7 cellular contexts compared by ENCODE assay signal in the genomic region with DNA sequence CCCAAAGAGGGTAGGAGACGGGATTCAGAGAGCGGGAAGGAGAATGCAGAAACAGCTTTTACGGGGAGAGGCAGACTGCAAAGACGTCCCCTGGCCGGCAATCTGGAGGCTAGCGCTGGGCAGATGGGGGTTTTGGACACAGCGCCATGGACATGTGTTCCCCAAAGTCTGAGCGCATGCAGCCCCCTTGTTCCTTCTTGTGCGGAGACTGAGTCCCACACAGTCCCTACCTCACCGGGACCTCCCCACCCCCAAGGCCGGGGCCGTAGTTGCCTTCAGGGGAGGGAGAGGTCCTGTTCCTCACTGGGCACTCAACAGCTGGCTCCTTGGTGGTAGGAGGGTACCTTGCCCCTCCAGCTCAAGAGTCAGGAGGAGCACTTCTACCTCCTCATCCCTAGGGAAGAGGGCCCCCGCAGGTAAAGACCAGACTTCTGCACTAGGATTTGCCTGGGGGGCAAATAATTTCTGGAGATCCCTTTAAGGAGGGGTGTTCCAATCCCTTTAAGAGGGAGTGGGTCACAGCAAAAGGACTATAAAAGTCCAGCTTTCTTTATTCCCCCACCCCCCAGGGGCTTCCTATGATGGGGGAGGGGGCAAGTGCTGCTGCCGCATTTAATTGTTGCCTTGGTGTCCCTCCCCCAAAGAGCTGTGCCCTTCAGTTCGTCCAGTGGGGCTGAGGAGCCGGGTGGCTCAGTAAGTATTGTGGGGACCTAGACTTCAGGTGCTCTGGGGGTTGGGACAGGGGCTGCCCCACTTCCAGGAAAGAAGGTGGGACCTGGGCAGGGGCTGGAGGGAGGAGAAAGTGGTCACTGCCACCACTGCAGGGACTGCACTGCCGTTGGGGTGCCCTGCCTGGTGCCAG. TPM values are rescaled to one million over a fixed set of nuclear protein-coding genes. Genes with fewer than 3 reads are reported as not detected.
A peak's percentile ranks its signal among the peaks of the same experiment; 100 is the strongest.
DNase-seq lines count a peak whose midpoint lies in the region; ATAC-seq, FAIRE-seq and TF ChIP-seq lines count a peak whose summit lies in the region.
"Had no signal": no experiment of that assay in that cellular context is flagged by ENCODE, and none has a peak within 500 bp of the region (broad histone marks: within the 10 kb centered on the region; RNA-seq: fewer than 3 reads in every experiment).

No MANE protein-coding gene starts in this region.

- CTCF ChIA-PET in K562 (lab: Yijun Ruan, JAX; ENCODE audit: low intra/inter-chr PET ratio) = no interaction called here

- BruUV-seq in K562 (replicated peaks; lab: Mats Ljungman, UMichigan) = no TSS peak

- no peak for TF ChIP-seq EP300 in K562 (IDR thresholded peaks at IDR 0.05; ENCODE audit: low read length)

- H3K27me3 ChIP-seq in K562 (ENCODE audit: control insufficient read depth in 2 of 2, insufficient read depth in 2 of 2, low read length in 2 of 2) (no peaks in the 10 kb centered on the region), osteoblast (ENCODE audit: insufficient read depth, low read length) (peaks cover 69% of the 10 kb centered on the region)

- H3K4me1 ChIP-seq in K562 (replicated peaks in 1 of 2; ENCODE audit: control insufficient read depth in 2 of 2, insufficient read depth in 2 of 2, low read length in 2 of 2) (peaks cover 45 to 61% of the 10 kb centered on the region in 2 experiments), osteoblast (ENCODE audit: insufficient read depth, low read length) (peaks cover 9% of the 10 kb centered on the region)

- TF ChIP-seq CTCF in HFF-Myc (IDR thresholded peaks at IDR 0.05; ENCODE audit: low read depth, low read length, missing control alignments) = no peak
- TF ChIP-seq CTCF in K562 (IDR thresholded peaks at IDR 0.05 in 2 of 3, conservative IDR thresholded peaks at IDR 0.05 in 1 of 3; ENCODE audit: insufficient read depth in 2 of 3, low read depth in 1 of 3, low read length in 3 of 3) = peak in 1 of 3 experiments; percentile 15; a peak in 1 of 6 replicates
- no peak for TF ChIP-seq CTCF in osteoblast (IDR thresholded peaks at IDR 0.05; ENCODE audit: extremely low read depth, low read depth, low read length)

- H3K9ac ChIP-seq in K562 (ENCODE audit: insufficient read depth in 1 of 2, low read depth in 2 of 2, low read length in 2 of 2) = peak overlapping the region; percentile 74 to 88

- FAIRE-seq in K562 (lab: Jason Lieb, UNC) (peak; percentile 67), urothelium cell line (lab: Jason Lieb, UNC) (no peak)

- H4K20me1 ChIP-seq in K562 (replicated peaks; ENCODE audit: control insufficient read depth, insufficient read depth, low read length) (no peaks in the 10 kb centered on the region), osteoblast (ENCODE audit: insufficient read depth, low read length) (peaks cover 2% of the 10 kb centered on the region)

- in situ Hi-C loops in K562 (cut with MboI) = no loop called here

- intact Hi-C loops in K562 (cut with micrococcal nuclease) = no loop called here

- ATAC-seq in K562 (peak; percentile 2; the same call in 1 of the 3 replicates), HG03439 (IDR thresholded peaks at IDR 0.05; ENCODE audit: unreplicated experiment) (no peak)
- ATAC-seq: left lobe of liver had no signal

- H3K27ac ChIP-seq in K562 (ENCODE audit: extremely low read depth, low read depth, low read length) = peak overlapping the region; percentile 78
- H3K27ac ChIP-seq in osteoblast (ENCODE audit: low read depth, low read length) = no peak overlapping the region

- no peak for DNase-seq in HFF-Myc (ENCODE audit: extremely low read depth, low read depth)
- DNase-seq in K562 (ENCODE audit: extremely low read depth in 1 of 4, low spot score in 3 of 4) = peak in 2 of 4 experiments; percentile 41 to 56
- peak; percentile 91 for DNase-seq in osteoblast (ENCODE audit: insufficient read length, low spot score, missing footprints)
- no peak for DNase-seq in mucosa of gallbladder (ENCODE audit: low spot score)
- no peak for DNase-seq in urothelium cell line (ENCODE audit: low spot score)

- H2AFZ ChIP-seq in K562 (ENCODE audit: low read depth, low read length) (peak overlapping the region; percentile 95), osteoblast (ENCODE audit: low read length) (no peak overlapping the region)

- H3K9me3 ChIP-seq in K562 (replicated peaks; ENCODE audit: control insufficient read depth, insufficient read depth, low read depth, low read length) (no peaks in the 10 kb centered on the region), osteoblast (ENCODE audit: low read depth, low read length) (no peaks in the 10 kb centered on the region)

- H3K79me2 ChIP-seq in K562 (ENCODE audit: control insufficient read depth, insufficient read depth, low read length) (peaks cover 36% of the 10 kb centered on the region), osteoblast (ENCODE audit: insufficient read depth, low read length) (peaks cover 4% of the 10 kb centered on the region)

- no peak for TF ChIP-seq RAD21 in K562 (CRISPR knock-in tag; conservative IDR thresholded peaks at IDR 0.05 in 1 of 2, IDR thresholded peaks at IDR 0.05 in 1 of 2)

- H3K4me3 ChIP-seq in HFF-Myc (replicated peaks; ENCODE audit: low read depth, low read length) (peak overlapping the region; percentile 29), K562 (peak overlapping the region; percentile 43), osteoblast (ENCODE audit: insufficient read depth, low read length) (peak overlapping the region; percentile 56)

- H3K9me1 ChIP-seq in K562 (ENCODE audit: control insufficient read depth, insufficient read depth, low read length) = no peaks in the 10 kb centered on the region

- 9% methylated on average over 16 of the region's 17 CpGs for WGBS in K562 (ENCODE audit: insufficient coverage, low coverage, missing lambda C conversion rate)

- no peaks in the 10 kb centered on the region for H3K36me3 ChIP-seq in K562 (ENCODE audit: control insufficient read depth, insufficient read depth, low read length)
- no peaks in the 10 kb centered on the region for H3K36me3 ChIP-seq in osteoblast (ENCODE audit: insufficient read depth, low read length)

- POLR2A ChIA-PET in K562 (lab: Yijun Ruan, JAX) = interaction anchor here (0.6 to 2.7 kb wide), 5 partner anchors 11 to 439 kb away, joined by 3 to 16 read pairs (median 3); partner anchors contain the start of gene RAD51

- peak overlapping the region; percentile 85 for H3K4me2 ChIP-seq in K562 (ENCODE audit: insufficient read depth, low read length)
- H3K4me2 ChIP-seq in osteoblast (ENCODE audit: insufficient read depth, low read length) = peak overlapping the region; percentile 65

- no peak for TF ChIP-seq POLR2A in K562 (conservative IDR thresholded peaks at IDR 0.05)

RNA-seq across cellular contexts. Expression of gene BAHD1, which starts 3.6 kb away (rescaled TPM):
- total RNA-seq in K562 (2011; cell fraction: chromatin; rRNA removed; ENCODE audit: low replicate concordance) = 30.6 and 63.4 TPM in 2 replicates
- total RNA-seq in K562 (2011; cell fraction: nucleolus; rRNA removed) = 33.2 and 38.7 TPM in 2 replicates
- total RNA-seq in K562 (2011; cell fraction: nucleoplasm; rRNA removed) = 31.7 and 43.1 TPM in 2 replicates
- total RNA-seq in K562 (2014; rRNA removed) (15.2 and 20.8 TPM in 2 replicates), K562 (2014; rRNA removed; fragmentation: Illumina TruSeq; extraction: Trizol) (9.7 and 10.3 TPM in 2 replicates), K562 (2015; rRNA removed; fragmentation: Illumina TruSeq; extraction: Trizol) (11.5 and 12.3 TPM in 2 replicates), K562 (2021) (33.6 and 38.5 TPM in 2 replicates), osteoblast (10.0 and 10.5 TPM in 2 replicates), mucosa of gallbladder (33.1 TPM)
- polyA plus RNA-seq in K562 (2011; rRNA removed) (9.7 and 10.6 TPM in 2 replicates), K562 (2014; fragmentation: Illumina TruSeq; extraction: Trizol) (18.4 and 26.4 TPM in 2 replicates), K562 (2014; fragmentation: Nextera tagmentation; extraction: Ambion mirVana) (under 1 TPM; 0.55 to 0.80 TPM), K562 (2014; rRNA removed) (19.0 and 19.4 TPM in 2 replicates)
- polyA plus RNA-seq in K562 (2011; cell fraction: cytosol; rRNA removed) = 9.1 and 16.4 TPM in 2 replicates
- polyA plus RNA-seq in K562 (2011; cell fraction: nucleus; rRNA removed) = 27.1 and 43.2 TPM in 2 replicates
- polyA plus RNA-seq in K562 (2012) = 24.0 and 25.8 TPM in 2 replicates
- polyA minus RNA-seq in K562 (2011; rRNA and poly(A)+ RNA removed) = 7.1 and 10.0 TPM in 2 replicates
- 12.7 TPM in 2 replicates for polyA minus RNA-seq in K562 (2011; cell fraction: cytosol; rRNA and poly(A)+ RNA removed)
- polyA minus RNA-seq in K562 (2011; cell fraction: nucleus; rRNA and poly(A)+ RNA removed) = 10.5 and 12.2 TPM in 2 replicates

RNA-seq across cellular contexts. Expression of gene IVD, which starts 31.5 kb away (rescaled TPM):
- total RNA-seq in K562 (2011; cell fraction: chromatin; rRNA removed; ENCODE audit: low replicate concordance) = 26.5 and 47.8 TPM in 2 replicates
- 16.8 and 18.7 TPM in 2 replicates for total RNA-seq in K562 (2011; cell fraction: nucleolus; rRNA removed)
- 20.5 and 23.3 TPM in 2 replicates for total RNA-seq in K562 (2011; cell fraction: nucleoplasm; rRNA removed)
- total RNA-seq in K562 (2014; rRNA removed) (2.5 and 3.0 TPM in 2 replicates), K562 (2014; rRNA removed; fragmentation: Illumina TruSeq; extraction: Trizol) (2.2 and 2.4 TPM in 2 replicates), K562 (2015; rRNA removed; fragmentation: Illumina TruSeq; extraction: Trizol) (1.5 and 2.0 TPM in 2 replicates), K562 (2021) (3.6 and 5.6 TPM in 2 replicates), osteoblast (38.6 and 46.3 TPM in 2 replicates), mucosa of gallbladder (123 TPM)
- polyA plus RNA-seq in K562 (2011; rRNA removed) (4.5 and 6.9 TPM in 2 replicates), K562 (2014; fragmentation: Illumina TruSeq; extraction: Trizol) (1.1 and 1.4 TPM in 2 replicates), K562 (2014; fragmentation: Nextera tagmentation; extraction: Ambion mirVana) (under 1 TPM; 0.15 to 0.45 TPM), K562 (2014; rRNA removed) (2.9 and 3.5 TPM in 2 replicates)
- polyA plus RNA-seq in K562 (2011; cell fraction: cytosol; rRNA removed) = 2.1 and 4.2 TPM in 2 replicates
- polyA plus RNA-seq in K562 (2011; cell fraction: nucleus; rRNA removed) = 10.5 and 14.0 TPM in 2 replicates
- polyA plus RNA-seq in K562 (2012) = 1.4 and 3.7 TPM in 2 replicates
- 5.8 and 10.9 TPM in 2 replicates for polyA minus RNA-seq in K562 (2011; rRNA and poly(A)+ RNA removed)
- polyA minus RNA-seq in K562 (2011; cell fraction: cytosol; rRNA and poly(A)+ RNA removed) = 3.1 and 4.5 TPM in 2 replicates
- 4.6 and 6.7 TPM in 2 replicates for polyA minus RNA-seq in K562 (2011; cell fraction: nucleus; rRNA and poly(A)+ RNA removed)

RNA-seq across cellular contexts. Expression of gene CHST14, which starts 33.7 kb away (rescaled TPM):
- 4.2 and 14.3 TPM in 2 replicates for total RNA-seq in K562 (2011; cell fraction: chromatin; rRNA removed; ENCODE audit: low replicate concordance)
- 18.7 and 22.0 TPM in 2 replicates for total RNA-seq in K562 (2011; cell fraction: nucleolus; rRNA removed)
- 17.9 and 21.1 TPM in 2 replicates for total RNA-seq in K562 (2011; cell fraction: nucleoplasm; rRNA removed)
- 4.0 and 5.6 TPM in 2 replicates for total RNA-seq in K562 (2014; rRNA removed)
- total RNA-seq in K562 (2014; rRNA removed; fragmentation: Illumina TruSeq; extraction: Trizol) = 2.3 and 2.5 TPM in 2 replicates
- 4.6 TPM in 2 replicates for total RNA-seq in K562 (2015; rRNA removed; fragmentation: Illumina TruSeq; extraction: Trizol)
- total RNA-seq in K562 (2021) = 11.2 and 12.1 TPM in 2 replicates
- polyA plus RNA-seq in K562 (2011; rRNA removed) = 4.5 and 6.4 TPM in 2 replicates
- polyA plus RNA-seq in K562 (2011; cell fraction: cytosol; rRNA removed) = 6.6 and 8.1 TPM in 2 replicates
- 4.8 and 5.2 TPM in 2 replicates for polyA plus RNA-seq in K562 (2011; cell fraction: nucleus; rRNA removed)
- polyA plus RNA-seq in K562 (2012) = 12.0 and 17.1 TPM in 2 replicates
- 6.3 and 7.5 TPM in 2 replicates for polyA plus RNA-seq in K562 (2014; fragmentation: Illumina TruSeq; extraction: Trizol)
- 1 to 10 TPM; 1.6 to 2.3 TPM for polyA plus RNA-seq in K562 (2014; fragmentation: Nextera tagmentation; extraction: Ambion mirVana)
- polyA plus RNA-seq in K562 (2014; rRNA removed) = 3.9 and 4.8 TPM in 2 replicates
- 3.1 TPM in 2 replicates for polyA minus RNA-seq in K562 (2011; rRNA and poly(A)+ RNA removed)
- polyA minus RNA-seq in K562 (2011; cell fraction: cytosol; rRNA and poly(A)+ RNA removed) = 6.2 and 11.7 TPM in 2 replicates
- polyA minus RNA-seq in K562 (2011; cell fraction: nucleus; rRNA and poly(A)+ RNA removed) = 2.7 and 3.8 TPM in 2 replicates
- total RNA-seq in osteoblast = 13.4 and 13.6 TPM in 2 replicates
- total RNA-seq in mucosa of gallbladder = 15.8 TPM

RNA-seq across cellular contexts. Expression of gene KNSTRN, which starts 54.6 kb away (rescaled TPM):
- 84.3 and 130 TPM in 2 replicates for total RNA-seq in K562 (2011; cell fraction: chromatin; rRNA removed; ENCODE audit: low replicate concordance)
- 50.7 and 57.5 TPM in 2 replicates for total RNA-seq in K562 (2011; cell fraction: nucleolus; rRNA removed)
- 75.5 and 94.3 TPM in 2 replicates for total RNA-seq in K562 (2011; cell fraction: nucleoplasm; rRNA removed)
- total RNA-seq in K562 (2014; rRNA removed) (51.4 and 62.3 TPM in 2 replicates), K562 (2014; rRNA removed; fragmentation: Illumina TruSeq; extraction: Trizol) (88.2 and 99.8 TPM in 2 replicates), K562 (2015; rRNA removed; fragmentation: Illumina TruSeq; extraction: Trizol) (85.8 and 87.3 TPM in 2 replicates), K562 (2021) (64.3 and 65.7 TPM in 2 replicates), osteoblast (19.9 and 28.6 TPM in 2 replicates), mucosa of gallbladder (12.2 TPM)
- polyA plus RNA-seq in K562 (2011; rRNA removed) (59.7 and 80.0 TPM in 2 replicates), K562 (2014; fragmentation: Illumina TruSeq; extraction: Trizol) (74.7 and 75.0 TPM in 2 replicates), K562 (2014; fragmentation: Nextera tagmentation; extraction: Ambion mirVana) (10 to 100 TPM; 48.7 to 66.3 TPM), K562 (2014; rRNA removed) (61.9 and 63.9 TPM in 2 replicates)
- 30.2 and 32.2 TPM in 2 replicates for polyA plus RNA-seq in K562 (2011; cell fraction: cytosol; rRNA removed)
- 38.3 and 42.7 TPM in 2 replicates for polyA plus RNA-seq in K562 (2011; cell fraction: nucleus; rRNA removed)
- polyA plus RNA-seq in K562 (2012) = 31.8 and 42.4 TPM in 2 replicates
- 111 and 131 TPM in 2 replicates for polyA minus RNA-seq in K562 (2011; rRNA and poly(A)+ RNA removed)
- 29.8 and 39.7 TPM in 2 replicates for polyA minus RNA-seq in K562 (2011; cell fraction: cytosol; rRNA and poly(A)+ RNA removed)
- 19.1 and 47.0 TPM in 2 replicates for polyA minus RNA-seq in K562 (2011; cell fraction: nucleus; rRNA and poly(A)+ RNA removed)
